31 cellular contexts compared by ENCODE assay signal in the genomic region with DNA sequence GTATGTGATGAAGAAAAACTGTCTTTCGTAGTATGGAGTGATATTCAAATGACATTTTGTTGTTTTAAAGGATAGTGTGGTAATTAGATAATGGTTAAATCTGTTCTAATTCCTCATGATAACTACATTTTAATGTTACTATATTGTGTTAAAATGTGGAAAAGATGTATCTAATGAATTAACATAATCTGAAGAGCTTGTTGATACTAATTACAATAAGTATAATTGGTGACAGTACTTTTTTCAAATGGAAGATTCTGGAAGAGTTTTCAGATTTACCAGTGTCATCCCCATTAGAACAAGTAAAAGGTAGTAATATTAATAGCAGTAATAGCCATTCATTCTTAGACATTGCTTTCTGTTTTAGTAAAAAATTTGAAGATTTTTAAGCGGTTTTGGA. TPM values are rescaled to one million over a fixed set of nuclear protein-coding genes. Genes with fewer than 3 reads are reported as not detected.
DNase-seq lines count a peak whose midpoint lies in the region; ATAC-seq, FAIRE-seq and TF ChIP-seq lines count a peak whose summit lies in the region.
"Had no signal": no experiment of that assay in that cellular context is flagged by ENCODE, and none has a peak within 500 bp of the region (broad histone marks: within the 10 kb centered on the region; RNA-seq: fewer than 3 reads in every experiment).

No MANE protein-coding gene starts in this region.

- H3K27ac Mint-ChIP-seq in activated naive CD8-positive, alpha-beta T cell treated with anti-CD3 and anti-CD28 coated beads, Interleukin-2, amount 50 U/mL, for 24 hours = no peak overlapping the region
- H3K27ac Mint-ChIP-seq: B cell; CD14-positive monocyte; CD4-positive, alpha-beta memory T cell; CD4-positive, alpha-beta T cell; CD8-positive, alpha-beta memory T cell; CD8-positive, alpha-beta T cell had no signal

- POLR2A ChIA-PET in HEK293 (lab: Yijun Ruan, JAX) = no interaction called here

- H3K27ac ChIP-seq in HEK293 (ENCODE audit: extremely low read depth, low read depth, low read length) = no peak overlapping the region
- H3K27ac ChIP-seq: 22Rv1; A549; BLaER1; BLaER1 treated with 17β-estradiol and CSF1 and Interleukin-3, amounts not matched to agents 10 nM and 100 nM; C4-2B had no signal

- H3K4me3 ChIP-seq in HEK293 (ENCODE audit: low read depth, low read length) = no peak overlapping the region
- H3K4me3 ChIP-seq: A549; BLaER1; BLaER1 treated with 17β-estradiol and CSF1 and Interleukin-3, amounts not matched to agents 10 nM and 100 nM had no signal

- peak; percentile 35 for FAIRE-seq in A204.1 (lab: Jason Lieb, UNC)
- FAIRE-seq: A549 had no signal

- H3K9me3 ChIP-seq in HEK293 (ENCODE audit: control insufficient read depth, insufficient read depth, low read depth, low read length) = no peaks in the 10 kb centered on the region
- H3K9me3 ChIP-seq: A549, BE2C, BLaER1, Caco-2 had no signal

- H3K4me1 Mint-ChIP-seq in activated naive CD8-positive, alpha-beta T cell treated with anti-CD3 and anti-CD28 coated beads, Interleukin-2, amount 50 U/mL, for 24 hours = no peaks in the 10 kb centered on the region
- H3K4me1 Mint-ChIP-seq: CD14-positive monocyte had no signal

- no peak overlapping the region for H3K4me3 Mint-ChIP-seq in activated naive CD8-positive, alpha-beta T cell treated with anti-CD3 and anti-CD28 coated beads, Interleukin-2, amount 50 U/mL, for 24 hours
- H3K4me3 Mint-ChIP-seq: B cell; CD14-positive monocyte; CD4-positive, alpha-beta memory T cell; CD4-positive, alpha-beta T cell; CD4-positive, CD25-positive, alpha-beta regulatory T cell; CD8-positive, alpha-beta memory T cell; CD8-positive, alpha-beta T cell had no signal

- no peak for DNase-seq in activated naive CD8-positive, alpha-beta T cell treated with anti-CD3 and anti-CD28 coated beads, Interleukin-2, amount 50 U/mL, for 24 hours
- DNase-seq: 8988T; ACHN; AML-193; BE2C; C1 segment of cervical spinal cord; Caco-2; Calu3; CD4-positive, alpha-beta memory T cell; CD4-positive, alpha-beta T cell; CD4-positive, CD25-positive, alpha-beta regulatory T cell; CD8-positive, alpha-beta memory T cell; CD8-positive, alpha-beta T cell; COR-L47; DMS 273 treated with DMSO at 0.1 percent for 48 hours; DMS153; DMS53; DMS79; DMS79 treated with DMSO at 0.1 percent for 48 hours; DND-41; EL had no signal

- no peaks in the 10 kb centered on the region for H3K27me3 Mint-ChIP-seq in activated naive CD8-positive, alpha-beta T cell treated with anti-CD3 and anti-CD28 coated beads, Interleukin-2, amount 50 U/mL, for 24 hours
- H3K27me3 Mint-ChIP-seq: B cell; CD4-positive, alpha-beta memory T cell; CD4-positive, alpha-beta T cell; CD4-positive, CD25-positive, alpha-beta regulatory T cell; CD8-positive, alpha-beta memory T cell had no signal

- H3K4me1 ChIP-seq in HEK293 (ENCODE audit: control insufficient read depth, insufficient read depth, low read length) = no peaks in the 10 kb centered on the region
- H3K4me1 ChIP-seq: A549; BE2C; BLaER1; BLaER1 treated with 17β-estradiol and CSF1 and Interleukin-3, amounts not matched to agents 10 nM and 100 nM; Caco-2 had no signal

- CTCF ChIA-PET in HEK293 (lab: Yijun Ruan, JAX) = no interaction called here

- TF ChIP-seq CTCF in HEK293 (tag by site-specific recombination; IDR thresholded peaks at IDR 0.05) = no peak

- H3K36me3 ChIP-seq in HEK293 (ENCODE audit: control insufficient read depth in 2 of 2, insufficient read depth in 1 of 2, low read length in 2 of 2) = peaks cover 69 to 95% of the 10 kb centered on the region in 2 experiments; a peak in 2 of 3 replicates

- peaks cover 78% of the 10 kb centered on the region for H3K36me3 Mint-ChIP-seq in activated naive CD8-positive, alpha-beta T cell treated with anti-CD3 and anti-CD28 coated beads, Interleukin-2, amount 50 U/mL, for 24 hours (ENCODE audit: low read depth)

- no peaks in the 10 kb centered on the region for H3K9me3 Mint-ChIP-seq in activated naive CD8-positive, alpha-beta T cell treated with anti-CD3 and anti-CD28 coated beads, Interleukin-2, amount 50 U/mL, for 24 hours
- H3K9me3 Mint-ChIP-seq: CD14-positive monocyte; CD4-positive, alpha-beta memory T cell; CD4-positive, alpha-beta T cell; CD4-positive, CD25-positive, alpha-beta regulatory T cell; CD8-positive, alpha-beta memory T cell; CD8-positive, alpha-beta T cell had no signal

- ATAC-seq in activated naive CD8-positive, alpha-beta T cell treated with anti-CD3 and anti-CD28 coated beads, Interleukin-2, amount 50 U/mL, for 24 hours = no peak
- no peak for ATAC-seq in esophagus mucosa
- ATAC-seq: A549; CD8-positive, alpha-beta T cell had no signal

TF ChIP-seq in HEK293, 187 proteins besides CTCF, POLR2A, EP300 and RAD21:
- TF ChIP-seq ZEB2 (tag by site-specific recombination; IDR thresholded peaks at IDR 0.05) = no peak
- TF ChIP-seq ZNF133 (tag by site-specific recombination; IDR thresholded peaks at IDR 0.05) = peak; percentile 94

RNA-seq across cellular contexts. Expression of a gene that starts 37.6 kb away (rescaled TPM):
- total RNA-seq in esophagus mucosa = 83.6 TPM
